8 cellular contexts compared by ENCODE assay signal in the genomic region with DNA sequence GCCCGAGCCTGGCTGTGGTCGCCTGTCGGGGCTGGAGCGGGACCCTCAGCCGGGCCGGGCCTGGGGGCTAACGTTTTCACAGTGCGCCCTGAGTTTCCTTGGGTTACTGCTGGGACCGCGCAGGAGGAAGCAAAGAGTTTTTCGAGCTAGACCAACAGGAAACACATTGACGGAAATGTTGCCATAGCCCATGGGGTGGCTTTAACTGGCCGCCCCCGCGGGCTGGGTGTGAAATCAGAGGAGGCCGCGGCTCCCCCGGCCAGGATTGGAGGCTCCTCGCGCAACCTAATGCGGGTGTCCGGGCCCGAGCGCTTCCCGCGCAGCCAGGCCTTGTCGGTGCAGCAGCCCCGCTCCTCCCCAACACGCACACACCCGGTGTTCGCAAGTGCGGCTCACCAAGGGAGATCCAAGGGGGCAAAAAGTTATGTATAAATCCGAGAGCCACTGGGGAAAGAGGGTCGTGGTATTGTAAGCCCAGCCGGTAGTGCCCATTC. TPM values are rescaled to one million over a fixed set of nuclear protein-coding genes. Genes with fewer than 3 reads are reported as not detected.
DNase-seq lines count a peak whose midpoint lies in the region; ATAC-seq and TF ChIP-seq lines count a peak whose summit lies in the region.

No MANE protein-coding gene starts in this region.

- no peak overlapping the region for H2BK20ac ChIP-seq in IMR-90 (ENCODE audit: low read depth, low read length)

- H3K9me3 ChIP-seq in IMR-90 (ENCODE audit: control insufficient read depth, insufficient read depth, low read length), result peaks cover 1% of the 10 kb centered on the region; the same call in 1 of the 2 replicates

- 0 out of 2 replicates have a peak, but pooled peaks cover 3% of the 10 kb centered on the region for H4K20me1 ChIP-seq in IMR-90 (ENCODE audit: insufficient read depth, low read length)

- TF ChIP-seq CTCF in IMR-90 (conservative IDR thresholded peaks at IDR 0.05; ENCODE audit: low read depth, low read length), result no peak

- intact Hi-C loops in IMR-90 (cut with micrococcal nuclease), result loop anchor here (5.0 kb wide), 1 partner anchor 131 kb away; no protein-coding TSS in a partner anchor

- POLR2A ChIA-PET in IMR-90 (lab: Charles Lee; ENCODE audit: unreplicated experiment), result no interaction called here

- in situ Hi-C loops in IMR-90 (cut with MboI; ENCODE audit: low sequenced_read_pairs), result no loop called here

- DNase-seq in IMR-90 (no peak), iPS-NIHi11 (ENCODE audit: low spot score) (peak; percentile 34), NCI-H187 treated with DMSO at 0.1 percent for 48 hours (lab: John Stamatoyannopoulos, UW) (no peak), NCI-H345 (lab: John Stamatoyannopoulos, UW) (no peak)
- peak; percentile 55 for DNase-seq in stimulated activated naive B cell treated with anti-CD40 and anti-IgM and Interleukin-4, amounts not matched to agents 10 μg/mL and 1 μg/mL and 100 μg/mL, for 72 hours

- H3K56ac ChIP-seq in IMR-90 (ENCODE audit: extremely low read depth, insufficient read depth, low read length), result no peak overlapping the region

- H3K27ac ChIP-seq in IMR-90 (ENCODE audit: insufficient read depth, low read length), result peak overlapping the region; percentile 12; the same call in 1 of the 2 replicates

- WGBS in IMR-90 (ENCODE audit: extremely low coverage in 2 of 2, insufficient read length in 1 of 2), 2 experiments, result 69% methylated on average over 14 of the region's 35 CpGs; no CpG with 5 or more reads in 1 of the 2 experiments

- H3K9ac ChIP-seq in IMR-90 (ENCODE audit: low read depth, low read length), result peak overlapping the region; percentile 16

- peaks cover 9% of the 10 kb centered on the region for H3K36me3 Mint-ChIP-seq in activated T-helper 17 cell treated with anti-CD3 and anti-CD28 coated beads, Interleukin-2, amount 50 U/mL, for 72 hours (ENCODE audit: low read depth)
- peaks cover 10 to 21% of the 10 kb centered on the region in 2 donors for H3K36me3 Mint-ChIP-seq in stimulated activated naive B cell treated with anti-CD40 and anti-IgM and Interleukin-4, amounts not matched to agents 10 μg/mL and 1 μg/mL and 100 μg/mL, for 72 hours

- H3K4me2 ChIP-seq in IMR-90 (ENCODE audit: low read depth, low read length), result peak overlapping the region; percentile 94

- H3K4me3 ChIP-seq in IMR-90 (ENCODE audit: insufficient read depth, low read depth, low read length), result peak overlapping the region; percentile 10; the same call in 1 of the 2 replicates

- peak overlapping the region; percentile 8; the same call in 1 of the 2 replicates for H3K14ac ChIP-seq in IMR-90 (replicated peaks; ENCODE audit: low read depth, low read length)

- no peak overlapping the region for H2BK15ac ChIP-seq in IMR-90 (ENCODE audit: low read depth, low read length)

- no peak overlapping the region for H2BK5ac ChIP-seq in IMR-90 (ENCODE audit: low read depth, low read length, poor library complexity, severe bottlenecking)

- peaks cover 17 to 50% of the 10 kb centered on the region in 2 experiments; a peak in 3 of 4 replicates for H3K79me1 ChIP-seq in IMR-90 (ENCODE audit: low read depth in 1 of 2, low read length in 2 of 2)

- CTCF ChIA-PET in IMR-90 (lab: Yijun Ruan, JAX), result no interaction called here

- no peak for TF ChIP-seq RAD21 in IMR-90 (IDR thresholded peaks at IDR 0.05; ENCODE audit: low read length)

- no peak overlapping the region for H4K91ac ChIP-seq in IMR-90 (ENCODE audit: insufficient read depth, low read depth, low read length)

- H3K18ac ChIP-seq in IMR-90 (ENCODE audit: low read depth, low read length), result no peak overlapping the region

- dilution Hi-C loops in IMR-90 (cut with HindIII; ENCODE audit: low sequenced_read_pairs, unreplicated experiment), result no loop called here

- peak overlapping the region; percentile 24 for H2AFZ ChIP-seq in IMR-90 (replicated peaks; ENCODE audit: low read length, poor library complexity)

- peak overlapping the region; percentile 7; the same call in 1 of the 2 replicates for H3K4ac ChIP-seq in IMR-90 (ENCODE audit: low read depth, low read length)

- H2AK9ac ChIP-seq in IMR-90 (replicated peaks; ENCODE audit: low read depth, low read length, poor library complexity), result peak overlapping the region; percentile 48

- H3K4me1 Mint-ChIP-seq in activated T-helper 17 cell treated with anti-CD3 and anti-CD28 coated beads, Interleukin-2, amount 50 U/mL, for 72 hours, result peaks cover 6% of the 10 kb centered on the region
- H3K4me1 Mint-ChIP-seq in stimulated activated naive B cell treated with anti-CD40 and anti-IgM and Interleukin-4, amounts not matched to agents 10 μg/mL and 1 μg/mL and 100 μg/mL, for 72 hours, result peaks cover 21 to 46% of the 10 kb centered on the region in 2 donors

- peaks cover 21% of the 10 kb centered on the region for H3K4me1 ChIP-seq in IMR-90 (ENCODE audit: control insufficient read depth, insufficient read depth, low read length)

- BruUV-seq in IMR-90 (replicated peaks; lab: Mats Ljungman, UMichigan), result no TSS peak

- no peaks in the 10 kb centered on the region for H3K9me3 Mint-ChIP-seq in activated T-helper 17 cell treated with anti-CD3 and anti-CD28 coated beads, Interleukin-2, amount 50 U/mL, for 72 hours
- no peaks in the 10 kb centered on the region for H3K9me3 Mint-ChIP-seq in stimulated activated naive B cell treated with anti-CD40 and anti-IgM and Interleukin-4, amounts not matched to agents 10 μg/mL and 1 μg/mL and 100 μg/mL, for 72 hours

- H4K8ac ChIP-seq in IMR-90 (ENCODE audit: low read depth in 2 of 2, low read length in 2 of 2), result peak overlapping the region in 1 of 2 experiments; percentile 72; a peak in 1 of 4 replicates

- peaks cover 44% of the 10 kb centered on the region for H3K27me3 Mint-ChIP-seq in activated T-helper 17 cell treated with anti-CD3 and anti-CD28 coated beads, Interleukin-2, amount 50 U/mL, for 72 hours
- H3K27me3 Mint-ChIP-seq in stimulated activated naive B cell treated with anti-CD40 and anti-IgM and Interleukin-4, amounts not matched to agents 10 μg/mL and 1 μg/mL and 100 μg/mL, for 72 hours, result no peaks in the 10 kb centered on the region

- peak overlapping the region; percentile 68 for H3K4me3 Mint-ChIP-seq in activated T-helper 17 cell treated with anti-CD3 and anti-CD28 coated beads, Interleukin-2, amount 50 U/mL, for 72 hours
- peak overlapping the region; percentile 82 to 89 for H3K4me3 Mint-ChIP-seq in stimulated activated naive B cell treated with anti-CD40 and anti-IgM and Interleukin-4, amounts not matched to agents 10 μg/mL and 1 μg/mL and 100 μg/mL, for 72 hours

- peak overlapping the region; percentile 41 for H2AK5ac ChIP-seq in IMR-90 (ENCODE audit: low read depth, low read length)

- no peak overlapping the region for H2BK120ac ChIP-seq in IMR-90 (ENCODE audit: low read depth, low read length)

- H4K5ac ChIP-seq in IMR-90 (ENCODE audit: low read depth, low read length), result no peak overlapping the region; the same call in 1 of the 2 replicates

- peaks cover 9% of the 10 kb centered on the region for H3K36me3 ChIP-seq in IMR-90 (ENCODE audit: control insufficient read depth, insufficient read depth, low read length)

- no peaks in the 10 kb centered on the region for H3K27me3 ChIP-seq in IMR-90 (ENCODE audit: control insufficient read depth, insufficient read depth, low read length)

- peak overlapping the region; percentile 72 for H3K23ac ChIP-seq in IMR-90 (ENCODE audit: low read depth, low read length)

- ATAC-seq in IMR-90 (ENCODE audit: low read depth) (no peak), GM21423 (IDR thresholded peaks at IDR 0.05; ENCODE audit: unreplicated experiment) (no peak), HG02870 (IDR thresholded peaks at IDR 0.05; ENCODE audit: unreplicated experiment) (no peak)
- ATAC-seq in activated T-helper 17 cell treated with anti-CD3 and anti-CD28 coated beads, Interleukin-2, amount 50 U/mL, for 72 hours (replicated peaks), result no peak
- peak; percentile 10 to 22 for ATAC-seq in stimulated activated naive B cell treated with anti-CD40 and anti-IgM and Interleukin-4, amounts not matched to agents 10 μg/mL and 1 μg/mL and 100 μg/mL, for 72 hours (replicated peaks)

- H3K27ac Mint-ChIP-seq in activated T-helper 17 cell treated with anti-CD3 and anti-CD28 coated beads, Interleukin-2, amount 50 U/mL, for 72 hours, result no peak overlapping the region
- H3K27ac Mint-ChIP-seq in stimulated activated naive B cell treated with anti-CD40 and anti-IgM and Interleukin-4, amounts not matched to agents 10 μg/mL and 1 μg/mL and 100 μg/mL, for 72 hours, result peak overlapping the region; percentile 95

- H3K9me1 ChIP-seq in IMR-90 (ENCODE audit: insufficient read depth, low read length), result peaks cover 8% of the 10 kb centered on the region; the same call in 1 of the 2 replicates

- TF ChIP-seq POLR2A in IMR-90 (IDR thresholded peaks at IDR 0.05; ENCODE audit: low read depth, low read length), result no peak

TF ChIP-seq in IMR-90, 13 proteins besides CTCF, POLR2A, EP300 and RAD21 (continues in another document):
- no peak for TF ChIP-seq FOS (IDR thresholded peaks at IDR 0.05; ENCODE audit: low read depth, low read length)
- TF ChIP-seq NFE2L2 (IDR thresholded peaks at IDR 0.05; ENCODE audit: low read depth, low read length), result no peak
- TF ChIP-seq, protein P1, sequence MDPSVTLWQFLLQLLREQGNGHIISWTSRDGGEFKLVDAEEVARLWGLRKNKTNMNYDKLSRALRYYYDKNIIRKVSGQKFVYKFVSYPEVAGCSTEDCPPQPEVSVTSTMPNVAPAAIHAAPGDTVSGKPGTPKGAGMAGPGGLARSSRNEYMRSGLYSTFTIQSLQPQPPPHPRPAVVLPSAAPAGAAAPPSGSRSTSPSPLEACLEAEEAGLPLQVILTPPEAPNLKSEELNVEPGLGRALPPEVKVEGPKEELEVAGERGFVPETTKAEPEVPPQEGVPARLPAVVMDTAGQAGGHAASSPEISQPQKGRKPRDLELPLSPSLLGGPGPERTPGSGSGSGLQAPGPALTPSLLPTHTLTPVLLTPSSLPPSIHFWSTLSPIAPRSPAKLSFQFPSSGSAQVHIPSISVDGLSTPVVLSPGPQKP (IDR thresholded peaks at IDR 0.05; ENCODE audit: borderline replicate concordance, low read depth, low read length), result no peak
- TF ChIP-seq, protein P2, sequence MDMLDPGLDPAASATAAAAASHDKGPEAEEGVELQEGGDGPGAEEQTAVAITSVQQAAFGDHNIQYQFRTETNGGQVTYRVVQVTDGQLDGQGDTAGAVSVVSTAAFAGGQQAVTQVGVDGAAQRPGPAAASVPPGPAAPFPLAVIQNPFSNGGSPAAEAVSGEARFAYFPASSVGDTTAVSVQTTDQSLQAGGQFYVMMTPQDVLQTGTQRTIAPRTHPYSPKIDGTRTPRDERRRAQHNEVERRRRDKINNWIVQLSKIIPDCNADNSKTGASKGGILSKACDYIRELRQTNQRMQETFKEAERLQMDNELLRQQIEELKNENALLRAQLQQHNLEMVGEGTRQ (IDR thresholded peaks at IDR 0.05; ENCODE audit: low read depth, low read length), result no peak
- TF ChIP-seq BHLHE40 (IDR thresholded peaks at IDR 0.05; ENCODE audit: low read depth, low read length), result no peak
- TF ChIP-seq RFX5 (IDR thresholded peaks at IDR 0.05; ENCODE audit: low read depth, low read length), result no peak

RNA-seq across cellular contexts. Expression of a gene that starts 1.9 kb away (rescaled TPM):
- total RNA-seq in IMR-90 (2012; rRNA removed), result 2.3 and 4.4 TPM in 2 replicates
- polyA plus RNA-seq in IMR-90 (2012; rRNA removed), result 6.2 and 7.7 TPM in 2 replicates
- 4.1 and 7.1 TPM in 2 replicates for polyA plus RNA-seq in IMR-90 (2012; cell fraction: cytosol; rRNA removed)
- polyA plus RNA-seq in IMR-90 (2012; cell fraction: nucleus; rRNA removed; ENCODE audit: low replicate concordance), result 10.6 and 10.9 TPM in 2 replicates
- total RNA-seq in activated T-helper 17 cell treated with anti-CD3 and anti-CD28 coated beads, Interleukin-2, amount 50 U/mL, for 72 hours, result 1 to 10 TPM in 1 of 2 donors, under 1 TPM in 1; 0.53 to 1.9 TPM

Comparison
In these comparisons a context has a peak if more than half of its experiments do, and no peak if none do; other contexts are left out.
1. ATAC-seq: peak in stimulated activated naive B cell treated with anti-CD40 and anti-IgM and Interleukin-4, amounts not matched to agents 10 μg/mL and 1 μg/mL and 100 μg/mL, for 72 hours (2 of 2); none in IMR-90 (single experiment), activated T-helper 17 cell treated with anti-CD3 and anti-CD28 coated beads, Interleukin-2, amount 50 U/mL, for 72 hours (single experiment), GM21423 (single experiment) and HG02870 (single experiment).
2. DNase-seq: peak in iPS-NIHi11 (single experiment) and stimulated activated naive B cell treated with anti-CD40 and anti-IgM and Interleukin-4, amounts not matched to agents 10 μg/mL and 1 μg/mL and 100 μg/mL, for 72 hours (single experiment); none in IMR-90 (single experiment), NCI-H187 treated with DMSO at 0.1 percent for 48 hours (single experiment) and NCI-H345 (single experiment).